ENCODE assay signal across 19 cellular contexts in the genomic region with DNA sequence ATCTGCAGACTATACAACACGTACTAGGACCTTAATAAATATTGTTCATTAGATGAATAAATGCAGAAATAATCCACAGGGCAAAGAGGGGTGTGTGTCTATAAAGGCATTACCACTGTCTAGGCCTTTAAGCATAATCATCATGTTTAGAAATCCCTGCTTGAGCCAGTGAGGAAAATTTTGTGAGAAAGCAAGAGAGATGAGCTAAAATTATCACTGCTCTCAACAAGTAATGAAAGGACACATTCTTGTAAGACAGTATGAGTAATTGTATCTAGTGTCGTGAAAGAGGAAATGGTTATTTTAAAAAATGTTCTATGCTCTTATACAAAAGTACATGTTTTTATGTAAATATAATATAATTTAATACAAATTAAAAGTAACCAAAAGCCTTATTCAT.
DNase-seq lines count a peak whose midpoint lies in the region; ATAC-seq, FAIRE-seq and TF ChIP-seq lines count a peak whose summit lies in the region.
"Had no signal": no experiment of that assay in that cellular context is flagged by ENCODE, and none has a peak within 500 bp of the region (broad histone marks: within the 10 kb centered on the region; RNA-seq: fewer than 3 reads in every experiment).

No MANE protein-coding gene starts in this region.

- DNase-seq in cardiac muscle cell (ENCODE audit: low read depth in 1 of 2, low spot score in 1 of 2) (peak in 1 of 2 donors; percentile 13), Right ventricle myocardium superior (no peak), amniotic epithelial cell (ENCODE audit: low read depth) (peak; percentile 3), kidney (no peak), NCI-H1417 treated with DMSO at 0.1 percent for 48 hours (lab: John Stamatoyannopoulos, UW) (no peak), C1 segment of cervical spinal cord (lab: John Stamatoyannopoulos, UW) (no peak)
- DNase-seq in stimulated activated CD4-positive, alpha-beta T cell treated with anti-CD3 and anti-CD28 coated beads, Interleukin-4, amount 100 ng/mL, for 1 hour: no peak
- DNase-seq: 8988T; CD8-positive, alpha-beta memory T cell; DND-41; GDM1; MM.1S; NCI-H1930; NCI-H69; PC-3 had no signal

- H3K36me3 ChIP-seq in cardiac muscle cell (no peaks in the 10 kb centered on the region), kidney (ENCODE audit: control insufficient read depth in 1 of 2, insufficient read depth in 2 of 2, low read length in 2 of 2) (no peaks in the 10 kb centered on the region)
- H3K36me3 ChIP-seq: BLaER1 had no signal

- H3K27ac ChIP-seq in cardiac muscle cell (peak overlapping the region; percentile 61), kidney (ENCODE audit: low read depth in 2 of 2, low read length in 2 of 2) (no peak overlapping the region)
- H3K27ac ChIP-seq: BLaER1, SK-N-MC had no signal

- H3K9ac ChIP-seq in kidney (ENCODE audit: low read length in 2 of 2): no peak overlapping the region
- H3K9ac ChIP-seq: BLaER1 had no signal

- ATAC-seq in Right ventricle myocardium superior (ENCODE audit: poor library complexity) (no peak), GM18520 (IDR thresholded peaks at IDR 0.05; ENCODE audit: unreplicated experiment) (no peak)
- ATAC-seq: PC-3 had no signal

- H3K4me1 ChIP-seq in cardiac muscle cell (ENCODE audit: low read depth) (peaks cover 37% of the 10 kb centered on the region), kidney (ENCODE audit: control insufficient read depth in 1 of 2, insufficient read depth in 1 of 2, low read depth in 1 of 2, low read length in 2 of 2) (no peaks in the 10 kb centered on the region)
- H3K4me1 ChIP-seq: BLaER1 had no signal

- H3K27me3 ChIP-seq in cardiac muscle cell: no peaks in the 10 kb centered on the region
- H3K27me3 ChIP-seq: BLaER1 had no signal

- FAIRE-seq in kidney (lab: Jason Lieb, UNC): peak; percentile 64
- FAIRE-seq: GM12892 had no signal

- no peaks in the 10 kb centered on the region for H3K9me3 ChIP-seq in cardiac muscle cell (ENCODE audit: low read depth)
- no peaks in the 10 kb centered on the region for H3K9me3 ChIP-seq in kidney (ENCODE audit: control insufficient read depth in 1 of 2, low read length in 2 of 2)
- H3K9me3 ChIP-seq: BLaER1 had no signal

- H3K4me3 ChIP-seq in cardiac muscle cell: no peak overlapping the region
- H3K4me3 ChIP-seq in kidney (ENCODE audit: low read length in 2 of 2): no peak overlapping the region
- H3K4me3 ChIP-seq: BLaER1, SK-N-MC had no signal

- intact Hi-C loops in Right ventricle myocardium superior (cut with DNase I) (no loop called here), kidney (cut with DNase I) (no loop called here)

- TF ChIP-seq CTCF in cardiac muscle cell (IDR thresholded peaks at IDR 0.05; ENCODE audit: low read depth, low read length) (no peak), kidney (IDR thresholded peaks at IDR 0.05; ENCODE audit: borderline replicate concordance, extremely low read depth, insufficient read depth) (no peak)
